Comparison of ENCODE assay signal across 8 cellular contexts in genomic region chr19:1354496-1355257, GRCh38. TPM values are rescaled to one million over a fixed set of nuclear protein-coding genes. Genes with fewer than 3 reads are reported as not detected.
DNase-seq lines count a peak whose midpoint lies in the region; ATAC-seq and TF ChIP-seq lines count a peak whose summit lies in the region.

No MANE protein-coding gene starts in this region.

- no peak overlapping the region for H4K8ac ChIP-seq in H9 (replicated peaks; ENCODE audit: insufficient read length, low read depth, low read length)

- H3K9me2 ChIP-seq in MM.1S (replicated peaks; ENCODE audit: insufficient read depth, low read length): no peaks in the 10 kb centered on the region

- no peak overlapping the region for H3K27ac ChIP-seq in H9 (ENCODE audit: insufficient read length, low read depth, low read length)
- H3K27ac ChIP-seq in MM.1S (ENCODE audit: low read length): no peak overlapping the region
- peak overlapping the region; percentile 79 for H3K27ac ChIP-seq in SJCRH30
- H3K27ac ChIP-seq in gastroesophageal sphincter: peak overlapping the region; percentile 87 to 96 (median 94)

- H3K4me1 Mint-ChIP-seq in H9: peaks cover 39 to 41% of the 10 kb centered on the region in 2 experiments

- no peak overlapping the region for H3K23ac ChIP-seq in H9 (ENCODE audit: insufficient read length, low read depth, low read length)

- H3K4me2 ChIP-seq in H9 (ENCODE audit: insufficient read depth, insufficient read length, low read length) (peak overlapping the region; percentile 67), MM.1S (ENCODE audit: low read depth, low read length) (peak overlapping the region; percentile 97)

- peaks cover 30% of the 10 kb centered on the region; the same call in 1 of the 2 replicates for H3K4me1 ChIP-seq in ES-I3 (ENCODE audit: insufficient read depth, low read length)
- H3K4me1 ChIP-seq in H9 (ENCODE audit: insufficient read depth, low read length): no peaks in the 10 kb centered on the region
- H3K4me1 ChIP-seq in MM.1S (ENCODE audit: low read length): 0 out of 2 replicates have a peak, but pooled peaks cover 3% of the 10 kb centered on the region
- peaks cover 11% of the 10 kb centered on the region for H3K4me1 ChIP-seq in SJCRH30
- peaks cover 0 to 34% (median 16%) of the 10 kb centered on the region in 3 donors for H3K4me1 ChIP-seq in gastroesophageal sphincter

- H3K9me3 Mint-ChIP-seq in H9: no peaks in the 10 kb centered on the region

- TF ChIP-seq POLR2A in gastroesophageal sphincter (IDR thresholded peaks at IDR 0.05): peak; percentile 65 to 68

- H2BK5ac ChIP-seq in H9 (ENCODE audit: insufficient read length, low read length): no peak overlapping the region

- peak overlapping the region; percentile 76 for H3K18ac ChIP-seq in H9 (ENCODE audit: insufficient read length, low read depth, low read length)

- no peaks in the 10 kb centered on the region for H3K79me2 ChIP-seq in H9 (ENCODE audit: insufficient read depth, low read length)
- peaks cover 11% of the 10 kb centered on the region; the same call in 1 of the 2 replicates for H3K79me2 ChIP-seq in MM.1S (ENCODE audit: low read length)

- no peaks in the 10 kb centered on the region for H4K20me1 ChIP-seq in H9 (ENCODE audit: control insufficient read depth, insufficient read depth, insufficient read length)
- no peaks in the 10 kb centered on the region for H4K20me1 ChIP-seq in MM.1S (ENCODE audit: insufficient read depth, low read length)

- no peak overlapping the region for H3K56ac ChIP-seq in H9 (ENCODE audit: insufficient read length, low read depth, low read length)

- peak overlapping the region; percentile 95 for H3K9ac ChIP-seq in ES-I3 (ENCODE audit: low read depth, low read length)
- peak overlapping the region; percentile 75 for H3K9ac ChIP-seq in H9 (ENCODE audit: extremely low read depth, insufficient read length, low read length)
- H3K9ac ChIP-seq in MM.1S (ENCODE audit: low read length): peak overlapping the region; percentile 73

- H3K36me3 Mint-ChIP-seq in H9 (ENCODE audit: insufficient read depth in 1 of 3, low read depth in 3 of 3): peaks cover 7 to 34% (median 33%) of the 10 kb centered on the region in 3 experiments; a peak in 6 of 7 replicates

- H3K4me3 ChIP-seq in MM.1S (ENCODE audit: low read length): peak overlapping the region; percentile 86
- peak overlapping the region; percentile 98 for H3K4me3 ChIP-seq in SJCRH30
- H3K4me3 ChIP-seq in gastroesophageal sphincter: peak overlapping the region; percentile 89 to 91

- H3K27me3 Mint-ChIP-seq in H9 (ENCODE audit: low read depth): peaks cover 1% of the 10 kb centered on the region

- peak; percentile 99 for ATAC-seq in gastroesophageal sphincter

- H3K14ac ChIP-seq in H9 (ENCODE audit: insufficient read depth, low read length): peak overlapping the region; percentile 85

- H3K27me3 ChIP-seq in H9 (ENCODE audit: insufficient read depth, low read length): no peaks in the 10 kb centered on the region
- H3K27me3 ChIP-seq in MM.1S (replicated peaks; ENCODE audit: insufficient read depth, low read length): peaks cover 16% of the 10 kb centered on the region; the same call in 1 of the 2 replicates
- H3K27me3 ChIP-seq in SJCRH30: no peaks in the 10 kb centered on the region
- no peaks in the 10 kb centered on the region for H3K27me3 ChIP-seq in gastroesophageal sphincter

- H4K91ac ChIP-seq in H9 (ENCODE audit: insufficient read length, low read depth, low read length): no peak overlapping the region

- H3K27ac Mint-ChIP-seq in H9: peak overlapping the region; percentile 99

- H2BK20ac ChIP-seq in H9 (ENCODE audit: low read depth, low read length, poor library complexity, severe bottlenecking): peak overlapping the region; percentile 51

- no peak overlapping the region for H2BK12ac ChIP-seq in H9 (ENCODE audit: insufficient read length, low read depth, low read length)

- peak overlapping the region; percentile 79 to 94 for H3K4me3 Mint-ChIP-seq in H9

- no peak overlapping the region for H2BK120ac ChIP-seq in H9 (ENCODE audit: low read depth, low read length, poor library complexity, severe bottlenecking)

- TF ChIP-seq CTCF in H9 (conservative IDR thresholded peaks at IDR 0.05) (no peak), MM.1S (IDR thresholded peaks at IDR 0.05; ENCODE audit: low read length) (no peak), gastroesophageal sphincter (IDR thresholded peaks at IDR 0.05) (peak in 3 of 4 experiments; percentile 32 to 36 (median 34))

- no peaks in the 10 kb centered on the region for H3K79me1 ChIP-seq in H9 (ENCODE audit: insufficient read depth, low read depth, low read length, poor library complexity, severe bottlenecking)

- H3K9me3 ChIP-seq in ES-I3 (ENCODE audit: control insufficient read depth, insufficient read depth, low read length): no peaks in the 10 kb centered on the region
- no peaks in the 10 kb centered on the region for H3K9me3 ChIP-seq in H9 (ENCODE audit: control insufficient read depth, low read depth, low read length)
- no peaks in the 10 kb centered on the region for H3K9me3 ChIP-seq in MM.1S (replicated peaks; ENCODE audit: insufficient read depth, low read length)
- no peaks in the 10 kb centered on the region for H3K9me3 ChIP-seq in SJCRH30 (replicated peaks)
- H3K9me3 ChIP-seq in gastroesophageal sphincter: no peaks in the 10 kb centered on the region

- peaks cover 7% of the 10 kb centered on the region for H3K23me2 ChIP-seq in H9 (ENCODE audit: insufficient read length, low read depth, low read length, poor library complexity, severe bottlenecking)

- no peak overlapping the region for H3T11ph ChIP-seq in H9 (ENCODE audit: low read length)

- peak overlapping the region; percentile 31; the same call in 1 of the 2 replicates for H2BK15ac ChIP-seq in H9 (ENCODE audit: low read depth, low read length)

- no peak overlapping the region for H2AFZ ChIP-seq in H9 (ENCODE audit: low read length)
- H2AFZ ChIP-seq in MM.1S (ENCODE audit: low read length): peak overlapping the region; percentile 99

- no peak overlapping the region for H2AK5ac ChIP-seq in H9 (ENCODE audit: insufficient read length, low read length)

- DNase-seq in H9 (peak; percentile 91), MM.1S (peak; percentile 92), SJCRH30 (peak; percentile 82 to 89), nucleus accumbens (lab: John Stamatoyannopoulos, UW) (peak in 55 of 56 donors; percentile 38 to 94 (median 85)), superior temporal gyrus (ENCODE audit: extremely low spot score) (peak; percentile 87)
- peak; percentile 83 for DNase-seq in activated naive CD4-positive, alpha-beta T cell treated with Interleukin-2 at 50 U/mL for 16 hours

- no peak overlapping the region for H4K5ac ChIP-seq in H9 (ENCODE audit: insufficient read length, low read depth, low read length)

- H3K4ac ChIP-seq in H9 (ENCODE audit: low read depth, low read length): peak overlapping the region; percentile 64; the same call in 1 of the 2 replicates

- H3K36me3 ChIP-seq in ES-I3 (ENCODE audit: insufficient read depth, low read length) (peaks cover 14% of the 10 kb centered on the region), MM.1S (replicated peaks; ENCODE audit: insufficient read depth, low read length) (no peaks in the 10 kb centered on the region), SJCRH30 (0 out of 2 replicates have a peak, but pooled peaks cover 5% of the 10 kb centered on the region), gastroesophageal sphincter (peaks cover 0 to 29% of the 10 kb centered on the region in 2 donors)

- no peak for TF ChIP-seq EP300 in gastroesophageal sphincter (IDR thresholded peaks at IDR 0.05)

- WGBS in H9 (ENCODE audit: extremely low coverage, insufficient read length, low lambda C conversion rate): no CpG with 5 or more reads among the region's 101 CpGs
- 0% methylated on average over 4 of the region's 101 CpGs; no CpG with 5 or more reads in 1 of the 2 donors for WGBS in gastroesophageal sphincter (ENCODE audit: low coverage in 1 of 2), 2 donors

- H3F3A ChIP-seq in MM.1S (ENCODE audit: insufficient read depth, low read length): no peaks in the 10 kb centered on the region

RNA-seq across cellular contexts. Expression of gene NDUFS7, which starts 29.0 kb away (rescaled TPM):
- 83.7 and 83.9 TPM in 2 replicates for total RNA-seq in H9 (2021)
- total RNA-seq in SJCRH30 (2014; rRNA removed; shearing (Covaris generic)): 31.4 and 39.6 TPM in 2 replicates
- 100 to 1,000 TPM in 1 of 4 donors, 10 to 100 TPM in 3; 77.7 to 106 (median 86.1) TPM for total RNA-seq in gastroesophageal sphincter

RNA-seq across cellular contexts. Expression of gene GAMT, which starts 46.7 kb away (rescaled TPM):
- total RNA-seq in H9 (2021): 26.6 and 27.4 TPM in 2 replicates
- 13.7 and 15.2 TPM in 2 replicates for total RNA-seq in SJCRH30 (2014; rRNA removed; shearing (Covaris generic))
- total RNA-seq in gastroesophageal sphincter: 10 to 100 TPM; 10.4 to 14.7 (median 10.9) TPM

RNA-seq across cellular contexts. Expression of gene DAZAP1, which starts 52.7 kb away (rescaled TPM):
- total RNA-seq in H9 (2021) (255 and 265 TPM in 2 replicates), gastroesophageal sphincter (10 to 100 TPM; 45.3 to 75.4 (median 64.0) TPM)
- total RNA-seq in SJCRH30 (2014; rRNA removed; shearing (Covaris generic)): 132 and 138 TPM in 2 replicates

Comparison
In these comparisons a context has a peak if more than half of its experiments do, and no peak if none do; other contexts are left out.
1. H3K27ac ChIP-seq: peak in SJCRH30 (single experiment) and gastroesophageal sphincter (4 of 4); none in H9 (single experiment) and MM.1S (single experiment).
2. CTCF ChIP-seq: peak in gastroesophageal sphincter (3 of 4); none in H9 (single experiment) and MM.1S (single experiment).
3. Peak in every context shown above with its lines, with median percentiles within 50 percentile points of each other: H3K9ac ChIP-seq, DNase-seq and H3K4me3 ChIP-seq.